ENCODE assay signal across 15 cellular contexts in genomic region chr10:49736564-49737113, GRCh38. TPM values are rescaled to one million over a fixed set of nuclear protein-coding genes. Genes with fewer than 3 reads are reported as not detected.
DNase-seq lines count a peak whose midpoint lies in the region; ATAC-seq and TF ChIP-seq lines count a peak whose summit lies in the region.
"Had no signal": no experiment of that assay in that cellular context is flagged by ENCODE, and none has a peak within 500 bp of the region (broad histone marks: within the 10 kb centered on the region; RNA-seq: fewer than 3 reads in every experiment).

No MANE protein-coding gene starts in this region.

- intact Hi-C loops in Right ventricle myocardium inferior (cut with DNase I), result no loop called here
- intact Hi-C loops in esophagus muscularis mucosa (cut with DNase I), result no loop called here
- intact Hi-C loops in activated CD8-positive, alpha-beta T cell treated with anti-CD3 and anti-CD28 coated beads for 36 hours (cut with micrococcal nuclease), result no loop called here

- no peaks in the 10 kb centered on the region for H3K27me3 ChIP-seq in right atrium auricular region
- H3K27me3 ChIP-seq in H7 (ENCODE audit: control insufficient read depth, insufficient read depth, low read length), result no peaks in the 10 kb centered on the region
- no peaks in the 10 kb centered on the region for H3K27me3 ChIP-seq in esophagus muscularis mucosa

- H3K4me3 ChIP-seq in right atrium auricular region, result no peak overlapping the region
- H3K4me3 ChIP-seq in H7 (ENCODE audit: insufficient read depth, low read depth, low read length), result no peak overlapping the region
- no peak overlapping the region for H3K4me3 ChIP-seq in esophagus muscularis mucosa

- no peak for TF ChIP-seq EP300 in esophagus muscularis mucosa (IDR thresholded peaks at IDR 0.05)

- ATAC-seq in Right ventricle myocardium inferior, result no peak
- no peak for ATAC-seq in activated CD8-positive, alpha-beta T cell treated with anti-CD3 and anti-CD28 coated beads for 36 hours

- H3K27ac ChIP-seq in right atrium auricular region (no peak overlapping the region), esophagus muscularis mucosa (replicated peaks in 1 of 4) (no peak overlapping the region)
- H3K27ac ChIP-seq: C4-2B had no signal

- H3K36me3 ChIP-seq in right atrium auricular region (no peaks in the 10 kb centered on the region), H7 (replicated peaks; ENCODE audit: control insufficient read depth, insufficient read depth, low read length) (peaks cover 10% of the 10 kb centered on the region), esophagus muscularis mucosa (no peaks in the 10 kb centered on the region)

- H3K27me3 Mint-ChIP-seq in activated CD8-positive, alpha-beta T cell treated with anti-CD3 and anti-CD28 coated beads for 36 hours, result no peaks in the 10 kb centered on the region
- H3K27me3 Mint-ChIP-seq: B cell; CD4-positive, alpha-beta memory T cell had no signal

- TF ChIP-seq CTCF in right atrium auricular region (IDR thresholded peaks at IDR 0.05) (no peak), esophagus muscularis mucosa (IDR thresholded peaks at IDR 0.05) (no peak)
- no peak for TF ChIP-seq CTCF in activated CD8-positive, alpha-beta T cell treated with anti-CD3 and anti-CD28 coated beads for 36 hours (IDR thresholded peaks at IDR 0.05)

- H3K4me1 ChIP-seq in right atrium auricular region (no peaks in the 10 kb centered on the region), esophagus muscularis mucosa (no peaks in the 10 kb centered on the region)

- DNase-seq in right atrium auricular region (ENCODE audit: low spot score), result peak; percentile 38
- DNase-seq in Right ventricle myocardium inferior (ENCODE audit: missing footprints), result no peak
- DNase-seq in H7, result peak; percentile 21
- peak; percentile 26 for DNase-seq in esophagus muscularis mucosa (ENCODE audit: extremely low spot score)
- DNase-seq in activated CD4-positive, alpha-beta T cell treated with anti-CD3 and anti-CD28 coated beads for 48 hours, result no peak
- DNase-seq in epidermal melanocyte (ENCODE audit: insufficient read length, low spot score), result no peak
- no peak for DNase-seq in activated CD8-positive, alpha-beta T cell treated with anti-CD3 and anti-CD28 coated beads for 36 hours
- DNase-seq: CD4-positive, alpha-beta memory T cell; COR-L47; DMS 273 treated with DMSO at 0.1 percent for 48 hours; IMR-90 had no signal

- 91% methylated on average over 5 of the region's 5 CpGs for WGBS in esophagus muscularis mucosa

- H3K4me3 Mint-ChIP-seq in activated CD8-positive, alpha-beta T cell treated with anti-CD3 and anti-CD28 coated beads for 36 hours, result no peak overlapping the region
- H3K4me3 Mint-ChIP-seq: B cell; CD4-positive, alpha-beta memory T cell had no signal

- CTCF ChIA-PET in activated CD8-positive, alpha-beta T cell treated with anti-CD3 and anti-CD28 coated beads for 36 hours (lab: Charles Lee), result no interaction called here

- no peaks in the 10 kb centered on the region for H3K9me3 ChIP-seq in right atrium auricular region
- H3K9me3 ChIP-seq in esophagus muscularis mucosa, result no peaks in the 10 kb centered on the region

- no peak overlapping the region for H3K27ac Mint-ChIP-seq in activated CD8-positive, alpha-beta T cell treated with anti-CD3 and anti-CD28 coated beads for 36 hours
- H3K27ac Mint-ChIP-seq: B cell had no signal

- H3K4me1 Mint-ChIP-seq in activated CD8-positive, alpha-beta T cell treated with anti-CD3 and anti-CD28 coated beads for 36 hours (ENCODE audit: low read depth), result no peaks in the 10 kb centered on the region
- H3K4me1 Mint-ChIP-seq: B cell had no signal

- H3K9me3 Mint-ChIP-seq in activated CD8-positive, alpha-beta T cell treated with anti-CD3 and anti-CD28 coated beads for 36 hours, result no peaks in the 10 kb centered on the region

- no peak for TF ChIP-seq POLR2A in esophagus muscularis mucosa (IDR thresholded peaks at IDR 0.05; ENCODE audit: low read depth)

- no peaks in the 10 kb centered on the region for H3K36me3 Mint-ChIP-seq in activated CD8-positive, alpha-beta T cell treated with anti-CD3 and anti-CD28 coated beads for 36 hours (ENCODE audit: low read depth)
- H3K36me3 Mint-ChIP-seq: CD4-positive, alpha-beta memory T cell had no signal

- POLR2A ChIA-PET in activated CD8-positive, alpha-beta T cell treated with anti-CD3 and anti-CD28 coated beads for 36 hours (lab: Charles Lee), result interaction anchor here (0.6 to 1.4 kb wide), 2 partner anchors 13 to 1386 kb away, joined by 3 read pairs; no protein-coding TSS in a partner anchor

RNA-seq across cellular contexts. Expression of gene OGDHL, which starts 25.5 kb away (rescaled TPM):
- total RNA-seq in right atrium auricular region (1 to 10 TPM; 5.2 to 6.4 TPM), Right ventricle myocardium inferior (1.9 TPM), esophagus muscularis mucosa (1 to 10 TPM in 2 of 4 donors, under 1 TPM in 2; 0.42 to 2.0 (median 0.95) TPM)
- 26.3 and 31.9 TPM in 2 replicates for total RNA-seq in H7 (2014; rRNA removed; shearing (Covaris generic))
- under 1 TPM; 0.40 to 0.68 TPM for total RNA-seq in activated CD8-positive, alpha-beta T cell treated with anti-CD3 and anti-CD28 coated beads for 36 hours
- total RNA-seq: B cell; CD4-positive, alpha-beta memory T cell had no signal

RNA-seq across cellular contexts. Expression of gene C10orf53, which starts 57.2 kb away (rescaled TPM):
- not detected for total RNA-seq in right atrium auricular region
- total RNA-seq in Right ventricle myocardium inferior, result not detected
- not detected in 2 replicates for total RNA-seq in H7 (2014; rRNA removed; shearing (Covaris generic))
- total RNA-seq in esophagus muscularis mucosa, result not detected
- not detected for total RNA-seq in activated CD8-positive, alpha-beta T cell treated with anti-CD3 and anti-CD28 coated beads for 36 hours
- total RNA-seq: B cell; CD4-positive, alpha-beta memory T cell; Daoy; HT-29; IMR-90 had no signal

Comparison
In these comparisons a context has a peak if more than half of its experiments do, and no peak if none do; other contexts are left out.
1. DNase-seq: peak in right atrium auricular region (single experiment), H7 (single experiment) and esophagus muscularis mucosa (single experiment); none in Right ventricle myocardium inferior (single experiment), activated CD4-positive, alpha-beta T cell treated with anti-CD3 and anti-CD28 coated beads for 48 hours (single experiment), epidermal melanocyte (single experiment) and activated CD8-positive, alpha-beta T cell treated with anti-CD3 and anti-CD28 coated beads for 36 hours (single experiment).